In genomic region chr15:87369269-87369668, GRCh38 we compare ENCODE assay signal across 18 cellular contexts.
A peak's percentile ranks its signal among the peaks of the same experiment; 100 is the strongest.
DNase-seq lines count a peak whose midpoint lies in the region; ATAC-seq and TF ChIP-seq lines count a peak whose summit lies in the region.
"Had no signal": no experiment of that assay in that cellular context is flagged by ENCODE, and none has a peak within 500 bp of the region (broad histone marks: within the 10 kb centered on the region; RNA-seq: fewer than 3 reads in every experiment).

No MANE protein-coding gene starts in this region.

- no peaks in the 10 kb centered on the region for H3K27me3 ChIP-seq in HUES6 (ENCODE audit: control insufficient read depth, insufficient read depth, low read length)
- no peaks in the 10 kb centered on the region for H3K27me3 ChIP-seq in tibial nerve
- H3K27me3 ChIP-seq: BE2C, cardiac muscle cell, gastroesophageal sphincter, suprapubic skin had no signal

- no peak overlapping the region for H3K27ac Mint-ChIP-seq in type B pancreatic cell

- no peak overlapping the region for H3K9ac ChIP-seq in HUES6 (ENCODE audit: low read length)

- no peak overlapping the region for H3K4me3 Mint-ChIP-seq in type B pancreatic cell

- POLR2A ChIA-PET in AG04449 (lab: Yijun Ruan, JAX) = interaction anchor here (1.4 kb wide), 1 partner anchor 14 kb away, joined by 6 read pairs; no protein-coding TSS in a partner anchor

- H3K36me3 ChIP-seq in HUES6 (ENCODE audit: control insufficient read depth, insufficient read depth, low read length) = no peaks in the 10 kb centered on the region
- H3K36me3 ChIP-seq in tibial nerve = no peaks in the 10 kb centered on the region
- H3K36me3 ChIP-seq: BE2C, cardiac muscle cell, gastroesophageal sphincter, prostate gland, suprapubic skin, WERI-Rb-1 had no signal

- no peak for TF ChIP-seq POLR2A in tibial nerve (IDR thresholded peaks at IDR 0.05)

- TF ChIP-seq CTCF in AG04449 (IDR thresholded peaks at IDR 0.05; ENCODE audit: insufficient read depth, low read length, missing control alignments) (no peak), tibial nerve (IDR thresholded peaks at IDR 0.05) (no peak), type B pancreatic cell (conservative IDR thresholded peaks at IDR 0.05) (no peak)

- 0 out of 2 replicates have a peak overlapping the region, but pooled peaks have one; percentile 30 for H3K27ac ChIP-seq in HUES6 (ENCODE audit: low read depth, low read length)
- no peak overlapping the region for H3K27ac ChIP-seq in tibial nerve
- H3K27ac ChIP-seq: cardiac muscle cell, gastroesophageal sphincter, prostate gland, suprapubic skin, WERI-Rb-1 had no signal

- H3K4me1 ChIP-seq in HUES6 (ENCODE audit: control insufficient read depth, insufficient read depth, low read length) (peaks cover 8% of the 10 kb centered on the region; the same call in 1 of the 2 replicates), tibial nerve (no peaks in the 10 kb centered on the region)
- H3K4me1 ChIP-seq: BE2C, gastroesophageal sphincter, prostate gland, suprapubic skin had no signal

- H3K27me3 Mint-ChIP-seq in type B pancreatic cell = peaks cover 4% of the 10 kb centered on the region

- ATAC-seq in HG03039 (IDR thresholded peaks at IDR 0.05; ENCODE audit: unreplicated experiment) = no peak
- ATAC-seq in GM18867 (IDR thresholded peaks at IDR 0.05; ENCODE audit: unreplicated experiment) = no peak
- ATAC-seq: gastroesophageal sphincter had no signal

- TF ChIP-seq EP300 in tibial nerve (IDR thresholded peaks at IDR 0.05) = no peak

- H3K9me3 Mint-ChIP-seq in type B pancreatic cell = peaks cover 24% of the 10 kb centered on the region

- DNase-seq in AG04449 (ENCODE audit: low read depth, low spot score) (peak; percentile 82), astrocyte of the hippocampus (ENCODE audit: low read depth, low spot score) (peak; percentile 93), iPS DF 19.7 (ENCODE audit: low read depth, low spot score) (peak; percentile 30), tibial nerve (ENCODE audit: low spot score in 2 of 2) (no peak), type B pancreatic cell (ENCODE audit: extremely low spot score, unreplicated experiment) (no peak)
- DNase-seq: BE2C, GF-D8, NCI-H2029, RPMI8226, WERI-Rb-1 had no signal

- H3K4me3 ChIP-seq in AG04449 (ENCODE audit: low read depth, low read length) (no peak overlapping the region), HUES6 (ENCODE audit: low read depth, low read length) (no peak overlapping the region), tibial nerve (no peak overlapping the region)
- H3K4me3 ChIP-seq: cardiac muscle cell, gastroesophageal sphincter, lung, prostate gland, suprapubic skin had no signal

- peaks cover 15% of the 10 kb centered on the region for H3K9me3 ChIP-seq in HUES6 (ENCODE audit: control insufficient read depth, insufficient read depth, low read depth, low read length)
- peaks cover 0 to 23% (median 0%) of the 10 kb centered on the region in 4 donors for H3K9me3 ChIP-seq in tibial nerve
- H3K9me3 ChIP-seq: BE2C, gastroesophageal sphincter, prostate gland, suprapubic skin had no signal

- H3K4me1 Mint-ChIP-seq in type B pancreatic cell (ENCODE audit: unreplicated experiment) = no peaks in the 10 kb centered on the region

- no peaks in the 10 kb centered on the region for H3K36me3 Mint-ChIP-seq in type B pancreatic cell

- CTCF ChIA-PET in AG04449 (lab: Yijun Ruan, JAX) = interaction anchor here (1.9 kb wide), 1 partner anchor 14 kb away, joined by 7 read pairs; no protein-coding TSS in a partner anchor

Comparison
In these comparisons a context has a peak if more than half of its experiments do, and no peak if none do; other contexts are left out.
1. DNase-seq: peak in AG04449 (single experiment), astrocyte of the hippocampus (single experiment) and iPS DF 19.7 (single experiment); none in tibial nerve (0 of 2) and type B pancreatic cell (single experiment).